In the genomic region with DNA sequence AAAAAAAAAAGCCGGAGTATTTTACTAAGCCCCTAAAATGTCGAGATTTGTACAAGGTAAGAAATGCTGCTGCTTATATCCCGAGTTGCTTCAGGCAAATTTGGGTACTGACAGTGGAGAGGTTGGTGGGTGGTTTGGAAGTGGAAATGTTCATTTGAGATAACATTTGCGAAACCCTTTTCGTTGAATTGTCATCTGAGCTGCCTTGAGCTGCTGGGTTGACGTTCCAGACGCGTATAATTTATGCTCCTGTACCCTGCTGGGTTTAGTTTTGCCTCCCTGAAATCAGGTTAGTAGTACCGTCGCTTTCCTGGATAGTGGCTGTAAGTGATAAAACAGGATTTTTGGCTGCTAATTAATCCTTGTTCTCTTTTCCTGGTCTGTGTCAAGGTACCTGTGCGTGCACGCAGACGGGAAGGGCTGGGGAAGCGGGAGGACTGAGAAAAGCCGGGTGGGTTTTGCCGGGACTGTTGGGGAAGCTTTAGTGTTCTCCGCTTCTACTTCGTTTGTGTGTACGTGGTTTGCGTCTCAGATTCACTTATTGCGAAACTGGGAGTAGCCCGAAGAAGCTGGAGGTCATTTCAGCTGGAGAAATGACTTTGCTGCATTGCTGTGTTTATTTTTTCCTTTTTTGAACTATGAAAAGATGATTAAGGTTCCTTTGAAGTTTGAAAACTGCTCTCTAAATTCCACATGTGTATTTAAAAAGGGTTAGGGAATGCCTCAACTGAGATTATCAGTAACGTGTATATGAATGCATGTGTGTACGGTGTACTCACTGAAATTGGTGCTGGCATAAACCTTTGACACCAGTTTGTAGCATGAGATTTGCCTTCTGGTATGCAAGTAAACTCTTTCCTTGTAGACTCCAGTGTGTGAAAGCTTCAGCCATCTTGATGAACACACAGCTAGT, we compare ENCODE assay signal across 8 cellular contexts. TPM values are rescaled to one million over a fixed set of nuclear protein-coding genes. Genes with fewer than 3 reads are reported as not detected.
DNase-seq lines count a peak whose midpoint lies in the region; ATAC-seq and TF ChIP-seq lines count a peak whose summit lies in the region.

No MANE protein-coding gene starts in this region.

- intact Hi-C loops in natural killer cell (cut with micrococcal nuclease) = loop anchor here (5.0 to 10.0 kb wide), 2 partner anchors 180 to 482 kb away; no protein-coding TSS in a partner anchor

- peak overlapping the region; percentile 90 to 97 for H3K27ac Mint-ChIP-seq in natural killer cell

- no peaks in the 10 kb centered on the region for H3K4me1 ChIP-seq in fibroblast of lung (ENCODE audit: control insufficient read depth, extremely low read depth, insufficient read depth, low read length)

- H3K79me2 ChIP-seq in fibroblast of lung (ENCODE audit: control insufficient read depth, insufficient read depth, low read length) = peaks cover 52% of the 10 kb centered on the region

- no peaks in the 10 kb centered on the region for H3K27me3 Mint-ChIP-seq in natural killer cell (ENCODE audit: low read depth in 2 of 2)

- H3K4me1 Mint-ChIP-seq in natural killer cell = peaks cover 52 to 67% of the 10 kb centered on the region in 2 donors

- H2AFZ ChIP-seq in fibroblast of lung (ENCODE audit: low read length) = peak overlapping the region; percentile 27

- H3K36me3 ChIP-seq in MG63 (peaks cover 3% of the 10 kb centered on the region; the same call in 1 of the 2 replicates), WERI-Rb-1 (peaks cover 4% of the 10 kb centered on the region), fibroblast of lung (ENCODE audit: control insufficient read depth, insufficient read depth, low read length) (no peaks in the 10 kb centered on the region)

- no peaks in the 10 kb centered on the region for H3K36me3 Mint-ChIP-seq in natural killer cell

- H3K4me3 ChIP-seq in MG63 = peak overlapping the region; percentile 92
- peak overlapping the region; percentile 93 for H3K4me3 ChIP-seq in WERI-Rb-1 (ENCODE audit: low read depth, low read length)
- peak overlapping the region; percentile 70 to 95 (median 93) for H3K4me3 ChIP-seq in fibroblast of lung (replicated peaks in 1 of 4; ENCODE audit: control extremely low read depth in 1 of 4, insufficient read depth in 1 of 4, low read depth in 3 of 4, low read length in 4 of 4)

- TF ChIP-seq CTCF in WERI-Rb-1 (IDR thresholded peaks at IDR 0.05; ENCODE audit: low read depth, low read length) = no peak
- no peak for TF ChIP-seq CTCF in fibroblast of lung (conservative IDR thresholded peaks at IDR 0.05 in 1 of 2, IDR thresholded peaks at IDR 0.05 in 1 of 2; ENCODE audit: low read depth in 1 of 2, low read length in 2 of 2)
- no peak for TF ChIP-seq CTCF in natural killer cell (IDR thresholded peaks at IDR 0.05)

- H3K9ac ChIP-seq in fibroblast of lung (ENCODE audit: insufficient read depth, low read length) = peak overlapping the region; percentile 94

- no peaks in the 10 kb centered on the region for H4K20me1 ChIP-seq in fibroblast of lung (ENCODE audit: control insufficient read depth, extremely low read depth, insufficient read depth, low read length)

- ATAC-seq in natural killer cell (no peak), GM19452 (IDR thresholded peaks at IDR 0.05; ENCODE audit: unreplicated experiment) (no peak), GM18868 (IDR thresholded peaks at IDR 0.05; ENCODE audit: unreplicated experiment) (no peak)

- H3K9me3 Mint-ChIP-seq in natural killer cell = no peaks in the 10 kb centered on the region

- DNase-seq in ELR (ENCODE audit: low read depth) (peak; percentile 70), MG63 (peak; percentile 7), WERI-Rb-1 (no peak), fibroblast of lung (ENCODE audit: low read depth in 2 of 2) (peak; percentile 65 to 93), natural killer cell (no peak), T1000 (lab: John Stamatoyannopoulos, UW) (no peak)

- H3K27ac ChIP-seq in WERI-Rb-1 = peak overlapping the region; percentile 97
- peak overlapping the region; percentile 97 for H3K27ac ChIP-seq in fibroblast of lung (ENCODE audit: insufficient read depth, low read length)

- no peaks in the 10 kb centered on the region for H3K9me3 ChIP-seq in MG63
- no peaks in the 10 kb centered on the region for H3K9me3 ChIP-seq in WERI-Rb-1 (ENCODE audit: severe bottlenecking)
- no peaks in the 10 kb centered on the region for H3K9me3 ChIP-seq in fibroblast of lung (ENCODE audit: control insufficient read depth, insufficient read depth, low read depth, low read length)

- no peaks in the 10 kb centered on the region for H3K27me3 ChIP-seq in MG63
- H3K27me3 ChIP-seq in WERI-Rb-1 (ENCODE audit: insufficient read depth, low read depth, severe bottlenecking) = no peaks in the 10 kb centered on the region
- H3K27me3 ChIP-seq in fibroblast of lung (ENCODE audit: control insufficient read depth, insufficient read depth, low read length) = no peaks in the 10 kb centered on the region

- H3K4me3 Mint-ChIP-seq in natural killer cell = peak overlapping the region; percentile 97

- peak overlapping the region; percentile 85 for H3K4me2 ChIP-seq in fibroblast of lung (ENCODE audit: extremely low read depth, insufficient read depth, low read length)

RNA-seq across cellular contexts. Expression of a gene that starts 0.7 kb away (rescaled TPM):
- 31.2 and 41.4 TPM in 2 replicates for total RNA-seq in MG63 (2014; rRNA removed; shearing (Covaris generic); ENCODE audit: low replicate concordance)
- total RNA-seq in fibroblast of lung = 77.8 and 81.2 TPM in 2 replicates
- 120 and 180 TPM in 2 replicates for polyA plus RNA-seq in fibroblast of lung
- 111 and 148 TPM in 2 replicates for polyA plus RNA-seq in fibroblast of lung (2012)
- polyA minus RNA-seq in fibroblast of lung (ENCODE audit: low replicate concordance) = 0.94 and 3.5 TPM in 2 replicates
- total RNA-seq in natural killer cell = 100 to 1,000 TPM; 100 to 117 (median 101) TPM

Comparison
In these comparisons a context has a peak if more than half of its experiments do, and no peak if none do; other contexts are left out.
1. DNase-seq: peak in ELR (single experiment), MG63 (single experiment) and fibroblast of lung (2 of 2); none in WERI-Rb-1 (single experiment), natural killer cell (single experiment) and T1000 (single experiment).
2. Peak in every context shown above with its lines, with median percentiles within 50 percentile points of each other: H3K4me3 ChIP-seq.